In the genomic region with DNA sequence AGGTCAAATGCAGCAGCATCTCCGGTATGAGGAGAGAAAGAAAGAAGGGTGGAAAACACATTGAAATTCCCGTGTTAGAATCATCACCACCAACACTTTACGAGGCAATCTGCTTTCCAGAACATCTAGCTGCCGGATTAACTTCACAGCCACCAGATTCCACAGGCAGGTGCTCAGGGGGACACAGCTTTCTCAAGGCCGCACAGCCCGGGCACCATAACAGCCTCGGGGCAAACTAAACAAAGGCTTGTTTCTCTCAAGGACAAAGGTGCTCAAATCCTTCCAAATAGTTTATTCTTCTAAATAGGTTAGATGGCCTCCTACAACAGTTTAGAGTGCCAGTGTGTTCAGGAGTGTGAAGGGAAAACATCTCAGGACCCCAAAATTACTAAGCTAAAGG, we compare ENCODE assay signal across 16 cellular contexts.
"Had no signal": no experiment of that assay in that cellular context is flagged by ENCODE, and none has a peak within 500 bp of the region (broad histone marks: within the 10 kb centered on the region; RNA-seq: fewer than 3 reads in every experiment).

No MANE protein-coding gene starts in this region.

- H3K4me3 Mint-ChIP-seq: activated CD8-positive, alpha-beta T cell treated with anti-CD3 and anti-CD28 coated beads for 36 hours; activated T-cell treated with anti-CD3 and anti-CD28 coated beads, Interleukin-2, amount 50 U/mL, for 4 hours; neural progenitor cell; T-helper 17 cell had no signal

- H3K27ac Mint-ChIP-seq: activated CD8-positive, alpha-beta T cell treated with anti-CD3 and anti-CD28 coated beads for 36 hours; activated naive CD4-positive, alpha-beta T cell treated with anti-CD3 and anti-CD28 coated beads, Interleukin-2, amount 50 U/mL, for 72 hours; neural progenitor cell; T-helper 17 cell had no signal

- H3K9me3 Mint-ChIP-seq: activated CD8-positive, alpha-beta T cell treated with anti-CD3 and anti-CD28 coated beads for 36 hours; activated naive CD4-positive, alpha-beta T cell treated with anti-CD3 and anti-CD28 coated beads, Interleukin-2, amount 50 U/mL, for 72 hours; activated T-cell treated with anti-CD3 and anti-CD28 coated beads, Interleukin-2, amount 50 U/mL, for 4 hours; neural progenitor cell had no signal

- DNase-seq: activated CD4-positive, alpha-beta T cell treated with anti-CD3 and anti-CD28 coated beads for 4 hours; activated CD8-positive, alpha-beta T cell treated with anti-CD3 and anti-CD28 coated beads for 36 hours; activated gamma-delta T cell; activated T-cell treated with anti-CD3 and anti-CD28 coated beads, Interleukin-2, amount 50 U/mL, for 4 hours; cortex of kidney; effector CD8-positive, alpha-beta T cell; foreskin fibroblast; kidney glomerular epithelial cell; left ventricle myocardium superior; mesenchymal stem cell; stimulated activated CD4-positive, alpha-beta T cell treated with anti-CD3 and anti-CD28 coated beads, Interleukin-4, amount 100 ng/mL, for 24 hours; stimulated activated naive CD4-positive, alpha-beta T cell; substantia nigra; T-helper 17 cell had no signal

- H3K36me3 Mint-ChIP-seq: activated naive CD4-positive, alpha-beta T cell treated with anti-CD3 and anti-CD28 coated beads, Interleukin-2, amount 50 U/mL, for 72 hours had no signal

- ATAC-seq: activated CD8-positive, alpha-beta T cell treated with anti-CD3 and anti-CD28 coated beads for 36 hours; activated naive CD4-positive, alpha-beta T cell treated with anti-CD3 and anti-CD28 coated beads, Interleukin-2, amount 50 U/mL, for 72 hours; activated T-cell treated with anti-CD3 and anti-CD28 coated beads, Interleukin-2, amount 50 U/mL, for 4 hours; T-helper 17 cell had no signal
